ENCODE assay signal across 19 cellular contexts in the genomic region with DNA sequence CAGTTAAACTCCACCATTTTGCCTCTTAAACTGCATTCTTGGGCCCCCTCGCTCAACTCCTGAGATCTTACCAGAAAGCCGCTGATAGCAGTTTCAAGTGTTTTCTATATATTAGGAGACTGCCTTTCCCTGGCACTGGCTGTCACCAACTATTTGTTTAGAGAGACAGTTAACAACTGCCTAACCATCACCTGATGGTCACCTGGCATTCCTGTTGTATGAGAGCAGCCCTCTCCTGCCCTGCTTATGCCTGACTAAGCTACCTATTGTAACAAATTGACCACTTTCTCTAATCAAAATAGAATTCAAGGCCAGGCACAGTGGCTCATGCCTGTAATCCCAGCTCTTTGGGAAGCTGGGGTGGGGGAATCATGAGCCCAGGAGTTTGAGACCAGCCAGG.
"Had no signal": no experiment of that assay in that cellular context is flagged by ENCODE, and none has a peak within 500 bp of the region (broad histone marks: within the 10 kb centered on the region; RNA-seq: fewer than 3 reads in every experiment).

No MANE protein-coding gene starts in this region.

- H3K9me3 Mint-ChIP-seq: activated naive CD4-positive, alpha-beta T cell treated with anti-CD3 and anti-CD28 coated beads, Interleukin-2, amount 50 U/mL, for 72 hours; activated T-helper 17 cell treated with anti-CD3 and anti-CD28 coated beads, Interleukin-2, amount 50 U/mL, for 72 hours; T-helper 2 cell treated with Interferon-gamma antibody and Interleukin-4, amounts not matched to agents 5 μg/mL and 100 μg/mL, for 36 hours had no signal

- H3K36me3 Mint-ChIP-seq: activated naive CD4-positive, alpha-beta T cell treated with anti-CD3 and anti-CD28 coated beads, Interleukin-2, amount 50 U/mL, for 72 hours; brain; naive B cell had no signal

- H3K4me1 Mint-ChIP-seq: activated T-helper 17 cell treated with anti-CD3 and anti-CD28 coated beads, Interleukin-2, amount 50 U/mL, for 72 hours; naive B cell had no signal

- H3K4me3 Mint-ChIP-seq: activated T-helper 17 cell treated with anti-CD3 and anti-CD28 coated beads, Interleukin-2, amount 50 U/mL, for 72 hours; brain; naive B cell; T-helper 2 cell treated with Interferon-gamma antibody and Interleukin-4, amounts not matched to agents 5 μg/mL and 100 μg/mL, for 36 hours had no signal

- ATAC-seq: activated naive CD4-positive, alpha-beta T cell treated with anti-CD3 and anti-CD28 coated beads, Interleukin-2, amount 50 U/mL, for 72 hours; activated T-helper 17 cell treated with anti-CD3 and anti-CD28 coated beads, Interleukin-2, amount 50 U/mL, for 72 hours; foreskin keratinocyte; left ventricle myocardium superior; mucosa of descending colon; right lobe of liver had no signal

- DNase-seq: activated T-cell treated with anti-CD3 and anti-CD28 coated beads, Interleukin-2, amount 50 U/mL, for 1 hour; aorta; caudate nucleus; dermis blood vessel endothelial cell; effector CD8-positive, alpha-beta T cell; left ventricle myocardium superior; mucosa of descending colon; naive B cell; nucleus accumbens; right lobe of liver; stimulated activated CD4-positive, alpha-beta T cell treated with anti-CD3 and anti-CD28 coated beads, Interleukin-1b, Interleukin-23, amount 100 ng/mL, for 48 hours; stomach; transverse colon; uterus had no signal

- H3K27me3 Mint-ChIP-seq: brain had no signal

- H3K27ac Mint-ChIP-seq: activated naive CD4-positive, alpha-beta T cell treated with anti-CD3 and anti-CD28 coated beads, Interleukin-2, amount 50 U/mL, for 72 hours; activated T-helper 17 cell treated with anti-CD3 and anti-CD28 coated beads, Interleukin-2, amount 50 U/mL, for 72 hours; brain; naive B cell; T-helper 2 cell treated with Interferon-gamma antibody and Interleukin-4, amounts not matched to agents 5 μg/mL and 100 μg/mL, for 36 hours had no signal
